1 cellular context compared by ENCODE assay signal in the genomic region with DNA sequence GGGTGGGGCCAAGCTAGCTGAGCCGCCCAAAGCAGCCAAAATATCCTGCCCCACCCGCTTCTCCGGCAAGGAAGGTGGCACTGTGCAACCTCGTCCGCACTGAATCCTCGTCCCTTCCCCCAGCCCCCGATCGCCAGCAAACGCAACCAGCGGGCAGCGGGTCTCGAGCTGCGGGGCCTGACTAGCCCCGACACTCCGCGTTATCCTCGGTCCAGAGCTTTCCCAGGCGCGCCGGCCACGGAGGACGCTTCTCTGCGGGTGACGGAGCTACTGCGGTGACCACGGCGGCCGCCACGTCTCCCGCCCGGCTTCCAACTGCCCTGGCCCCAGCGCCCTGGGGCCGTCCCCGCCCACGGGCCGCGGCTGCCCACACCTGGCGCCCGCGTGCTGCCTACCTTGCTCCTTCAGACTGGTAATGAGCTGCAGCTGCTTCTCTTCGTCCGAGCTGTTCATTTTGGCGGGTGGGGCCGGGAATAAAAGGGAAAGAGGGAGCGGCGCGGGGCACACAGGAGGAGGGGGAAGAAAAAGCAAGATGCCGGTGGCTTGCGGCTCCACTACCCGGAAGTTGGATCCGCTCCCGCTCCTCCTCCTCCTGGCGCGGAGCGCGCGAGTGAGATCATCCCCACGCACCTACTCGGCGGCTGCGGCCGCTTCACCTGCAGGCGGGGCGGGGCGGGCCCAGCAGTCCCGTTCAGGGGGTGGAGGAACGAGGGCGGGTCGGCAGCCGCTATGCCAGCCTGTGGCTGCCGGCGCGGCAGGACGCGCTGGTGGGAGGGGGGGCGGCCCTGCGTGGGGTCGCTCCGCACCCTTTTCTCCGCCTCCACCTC.
A peak's percentile ranks its signal among the peaks of the same experiment; 100 is the strongest.
TF ChIP-seq lines count a peak whose summit lies in the region.

TSS of gene SHTN1 (minus strand) at position 561 of the 827 bp plus-strand sequence. CDS start at position 453, 108 bp downstream.

TF ChIP-seq in HEK293, 187 proteins besides CTCF, POLR2A, EP300 and RAD21 (continued from another document):
- TF ChIP-seq PRDM4 (tag by site-specific recombination; IDR thresholded peaks at IDR 0.05) (no peak), ZFP3 (tag by site-specific recombination; IDR thresholded peaks at IDR 0.05; ENCODE audit: low read depth) (no peak), ZNF324 (tag by site-specific recombination; IDR thresholded peaks at IDR 0.05) (no peak; the same call in 1 of the 2 replicates), ZXDB (tag by site-specific recombination; IDR thresholded peaks at IDR 0.05) (peak; percentile 77), KLF17 (tag by site-specific recombination; IDR thresholded peaks at IDR 0.05) (peak; percentile 56), SCRT1 (tag by site-specific recombination; IDR thresholded peaks at IDR 0.05; ENCODE audit: borderline replicate concordance) (peak; percentile 54; the same call in 1 of the 2 replicates), ZNF76 (tag by site-specific recombination; IDR thresholded peaks at IDR 0.05; ENCODE audit: borderline replicate concordance, low read depth) (peak; percentile 18; the same call in 1 of the 2 replicates), ZNF404 (tag by site-specific recombination; IDR thresholded peaks at IDR 0.05) (no peak), ZNF629 (tag by site-specific recombination; IDR thresholded peaks at IDR 0.05) (peak; percentile 78; the same call in 1 of the 2 replicates), ZNF18 (tag by site-specific recombination; IDR thresholded peaks at IDR 0.05) (no peak), YY1 (tag by site-specific recombination; IDR thresholded peaks at IDR 0.05) (peak; percentile 57; the same call in 1 of the 2 replicates), ZBTB26 (tag by site-specific recombination; optimal IDR thresholded peaks at IDR 0.05) (peak; percentile 91), KLF16 (tag by site-specific recombination; IDR thresholded peaks at IDR 0.05) (0 out of 2 replicates have a peak, but pooled peaks have one; percentile 25), ZNF660 (tag by site-specific recombination; IDR thresholded peaks at IDR 0.05) (peak; percentile 23; the same call in 1 of the 2 replicates), ZNF843 (tag by site-specific recombination; IDR thresholded peaks at IDR 0.05) (no peak), EGR2 (tag by site-specific recombination; IDR thresholded peaks at IDR 0.05; ENCODE audit: low read depth) (peak; percentile 86), HOXD13 (CRISPR knock-in tag; IDR thresholded peaks at IDR 0.05; ENCODE audit: borderline replicate concordance) (peak; percentile 55), ZNF571 (tag by site-specific recombination; IDR thresholded peaks at IDR 0.05) (no peak), ZNF510 (tag by site-specific recombination; IDR thresholded peaks at IDR 0.05; ENCODE audit: insufficient replicate concordance) (no peak), IKZF3 (tag by site-specific recombination; IDR thresholded peaks at IDR 0.05) (peak; percentile 63)
